8 cellular contexts compared by ENCODE assay signal in genomic region chr16:27109666-27110523, GRCh38. TPM values are rescaled to one million over a fixed set of nuclear protein-coding genes. Genes with fewer than 3 reads are reported as not detected.
DNase-seq lines count a peak whose midpoint lies in the region; ATAC-seq and TF ChIP-seq lines count a peak whose summit lies in the region.

No MANE protein-coding gene starts in this region.

- peak overlapping the region; percentile 59 for H3K4me3 Mint-ChIP-seq in Caco-2 (ENCODE audit: unreplicated experiment)

- no peaks in the 10 kb centered on the region for H3K9me3 Mint-ChIP-seq in Caco-2 (ENCODE audit: unreplicated experiment)

- intact Hi-C loops in Caco-2 (cut with micrococcal nuclease; ENCODE audit: unreplicated experiment): loop anchor here (5.0 kb wide), 1 partner anchor 1273 kb away; no protein-coding TSS in a partner anchor

- ATAC-seq in HG02610 (IDR thresholded peaks at IDR 0.05; ENCODE audit: unreplicated experiment) (peak; percentile 54), HG02571 (IDR thresholded peaks at IDR 0.05; ENCODE audit: unreplicated experiment) (no peak)

- H3K36me3 ChIP-seq in Caco-2 (ENCODE audit: control insufficient read depth, insufficient read depth, low read length): no peaks in the 10 kb centered on the region
- H3K36me3 ChIP-seq in effector memory CD4-positive, alpha-beta T cell (ENCODE audit: control insufficient read depth, insufficient read depth, low read length): no peaks in the 10 kb centered on the region

- no peaks in the 10 kb centered on the region for H3K27me3 ChIP-seq in Caco-2 (replicated peaks; ENCODE audit: control insufficient read depth, insufficient read depth, low read length)
- no peaks in the 10 kb centered on the region for H3K27me3 ChIP-seq in effector memory CD4-positive, alpha-beta T cell (replicated peaks; ENCODE audit: control insufficient read depth, insufficient read depth, low read length, poor library complexity, severe bottlenecking)

- peaks cover 7% of the 10 kb centered on the region for H3K27me3 Mint-ChIP-seq in Caco-2 (ENCODE audit: insufficient read depth, unreplicated experiment)

- no peak overlapping the region for H3K27ac ChIP-seq in effector memory CD4-positive, alpha-beta T cell (ENCODE audit: insufficient read depth, low read length, poor library complexity, severe bottlenecking)

- H3K27ac Mint-ChIP-seq in Caco-2 (ENCODE audit: unreplicated experiment): no peak overlapping the region

- H3K4me1 ChIP-seq in Caco-2: peaks cover 8% of the 10 kb centered on the region; the same call in 1 of the 2 replicates
- H3K4me1 ChIP-seq in effector memory CD4-positive, alpha-beta T cell (ENCODE audit: control insufficient read depth, insufficient read depth, low read length, poor library complexity, severe bottlenecking): peaks cover 9% of the 10 kb centered on the region

- H3K9me3 ChIP-seq in Caco-2: no peaks in the 10 kb centered on the region
- no peaks in the 10 kb centered on the region for H3K9me3 ChIP-seq in effector memory CD4-positive, alpha-beta T cell (ENCODE audit: control insufficient read depth, low read length)

- no TSS peak for BruUV-seq in Caco-2 (replicated peaks; lab: Mats Ljungman, UMichigan)

- peaks cover 7% of the 10 kb centered on the region for H3K4me1 Mint-ChIP-seq in Caco-2 (ENCODE audit: low read depth, unreplicated experiment)

- H3K36me3 Mint-ChIP-seq in Caco-2 (ENCODE audit: insufficient read depth, unreplicated experiment): no peaks in the 10 kb centered on the region

- TF ChIP-seq CTCF in Caco-2 (IDR thresholded peaks at IDR 0.05; ENCODE audit: insufficient read depth in 1 of 2, low read depth in 1 of 2, low read length in 1 of 2, severe bottlenecking in 1 of 2, unreplicated experiment in 1 of 2): peak; percentile 70 to 72

- DNase-seq in Caco-2 (peak; percentile 81 to 89), NCI-H69 (lab: John Stamatoyannopoulos, UW) (peak; percentile 84), mesenteric fat pad (ENCODE audit: low spot score) (peak; percentile 93)
- DNase-seq in activated CD8-positive, alpha-beta memory T cell treated with anti-CD3 and anti-CD28 coated beads for 24 hours: peak; percentile 96
- peak; percentile 40 to 54 (median 50) for DNase-seq in effector memory CD4-positive, alpha-beta T cell
- DNase-seq in stimulated activated CD8-positive, alpha-beta memory T cell treated with anti-CD3 and anti-CD28 coated beads, Interleukin-15, amount 100 ng/mL, for 24 hours (ENCODE audit: low read depth): peak; percentile 90

- CTCF ChIA-PET in Caco-2 (lab: Charles Lee): interaction anchor here (0.6 to 1.7 kb wide), 34 partner anchors 8 to 1882 kb away, joined by 3 to 14 read pairs (median 5); partner anchors contain the start of gene KDM8

- POLR2A ChIA-PET in Caco-2 (lab: Charles Lee): interaction anchor here (0.5 kb wide), 1 partner anchor 1186 kb away, joined by 3 read pairs; no protein-coding TSS in a partner anchor

- H3K4me3 ChIP-seq in Caco-2 (ENCODE audit: low read depth, low read length): peak overlapping the region; percentile 34
- H3K4me3 ChIP-seq in effector memory CD4-positive, alpha-beta T cell (ENCODE audit: insufficient read depth, low read depth, low read length, poor library complexity, severe bottlenecking): peak overlapping the region; percentile 28

RNA-seq across cellular contexts. Expression of gene C16orf82, which starts 43.2 kb away (rescaled TPM):
- total RNA-seq in Caco-2 (2022): not detected in 2 replicates
- not detected for total RNA-seq in mesenteric fat pad
